In the genomic region with DNA sequence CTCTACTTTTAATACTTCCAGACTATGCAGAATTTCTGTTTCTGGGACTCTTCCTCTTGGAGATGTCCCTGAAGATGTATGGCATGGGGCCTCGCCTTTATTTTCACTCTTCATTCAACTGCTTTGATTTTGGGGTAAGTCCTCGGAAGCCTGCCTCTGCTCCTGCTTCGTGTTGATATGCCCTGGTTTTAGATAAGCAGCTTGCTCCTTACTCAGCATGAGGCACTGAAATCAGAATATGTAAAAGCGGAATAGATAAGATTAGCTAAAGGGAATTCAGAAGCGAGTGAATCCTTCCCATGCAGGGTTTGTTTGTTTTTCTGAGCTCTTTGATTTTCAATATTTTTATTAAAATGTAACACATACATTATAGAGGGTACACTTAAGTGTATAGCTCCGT, we compare ENCODE assay signal across 1 cellular context.
A peak's percentile ranks its signal among the peaks of the same experiment; 100 is the strongest.
TF ChIP-seq lines count a peak whose summit lies in the region.

No MANE protein-coding gene starts in this region.

TF ChIP-seq in K562, 482 proteins besides CTCF, POLR2A, EP300 and RAD21 (continued from another document and continues in another):
- TF ChIP-seq IRF2 (CRISPR knock-in tag; IDR thresholded peaks at IDR 0.05): no peak
- TF ChIP-seq, protein P1, sequence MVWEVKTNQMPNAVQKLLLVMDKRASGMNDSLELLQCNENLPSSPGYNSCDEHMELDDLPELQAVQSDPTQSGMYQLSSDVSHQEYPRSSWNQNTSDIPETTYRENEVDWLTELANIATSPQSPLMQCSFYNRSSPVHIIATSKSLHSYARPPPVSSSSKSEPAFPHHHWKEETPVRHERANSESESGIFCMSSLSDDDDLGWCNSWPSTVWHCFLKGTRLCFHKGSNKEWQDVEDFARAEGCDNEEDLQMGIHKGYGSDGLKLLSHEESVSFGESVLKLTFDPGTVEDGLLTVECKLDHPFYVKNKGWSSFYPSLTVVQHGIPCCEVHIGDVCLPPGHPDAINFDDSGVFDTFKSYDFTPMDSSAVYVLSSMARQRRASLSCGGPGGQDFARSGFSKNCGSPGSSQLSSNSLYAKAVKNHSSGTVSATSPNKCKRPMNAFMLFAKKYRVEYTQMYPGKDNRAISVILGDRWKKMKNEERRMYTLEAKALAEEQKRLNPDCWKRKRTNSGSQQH (CRISPR knock-in tag; IDR thresholded peaks at IDR 0.05): no peak
- no peak for TF ChIP-seq DNMT1 (IDR thresholded peaks at IDR 0.05)
- TF ChIP-seq STAT5B (CRISPR knock-in tag; IDR thresholded peaks at IDR 0.05): no peak
- TF ChIP-seq, protein P2, sequence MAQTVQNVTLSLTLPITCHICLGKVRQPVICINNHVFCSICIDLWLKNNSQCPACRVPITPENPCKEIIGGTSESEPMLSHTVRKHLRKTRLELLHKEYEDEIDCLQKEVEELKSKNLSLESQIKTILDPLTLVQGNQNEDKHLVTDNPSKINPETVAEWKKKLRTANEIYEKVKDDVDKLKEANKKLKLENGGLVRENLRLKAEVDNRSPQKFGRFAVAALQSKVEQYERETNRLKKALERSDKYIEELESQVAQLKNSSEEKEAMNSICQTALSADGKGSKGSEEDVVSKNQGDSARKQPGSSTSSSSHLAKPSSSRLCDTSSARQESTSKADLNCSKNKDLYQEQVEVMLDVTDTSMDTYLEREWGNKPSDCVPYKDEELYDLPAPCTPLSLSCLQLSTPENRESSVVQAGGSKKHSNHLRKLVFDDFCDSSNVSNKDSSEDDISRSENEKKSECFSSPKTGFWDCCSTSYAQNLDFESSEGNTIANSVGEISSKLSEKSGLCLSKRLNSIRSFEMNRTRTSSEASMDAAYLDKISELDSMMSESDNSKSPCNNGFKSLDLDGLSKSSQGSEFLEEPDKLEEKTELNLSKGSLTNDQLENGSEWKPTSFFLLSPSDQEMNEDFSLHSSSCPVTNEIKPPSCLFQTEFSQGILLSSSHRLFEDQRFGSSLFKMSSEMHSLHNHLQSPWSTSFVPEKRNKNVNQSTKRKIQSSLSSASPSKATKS (CRISPR knock-in tag; IDR thresholded peaks at IDR 0.05): no peak
- TF ChIP-seq ZNF282 (CRISPR knock-in tag; IDR thresholded peaks at IDR 0.05): no peak
- no peak for TF ChIP-seq HIVEP1 (CRISPR knock-in tag; IDR thresholded peaks at IDR 0.05)
- TF ChIP-seq PCBP1 (IDR thresholded peaks at IDR 0.05; ENCODE audit: low read depth, low read length, poor library complexity, severe bottlenecking): no peak
- TF ChIP-seq PRPF4 (IDR thresholded peaks at IDR 0.05; ENCODE audit: insufficient read depth, low read depth, low read length, poor library complexity, severe bottlenecking): no peak
- no peak for TF ChIP-seq SIX5 (IDR thresholded peaks at IDR 0.05; ENCODE audit: borderline replicate concordance in 1 of 2, insufficient read depth in 1 of 2, low read depth in 1 of 2, low read length in 2 of 2)
- no peak for TF ChIP-seq ETS2 (tag; IDR thresholded peaks at IDR 0.05; ENCODE audit: borderline replicate concordance, poor library complexity, severe bottlenecking)
- TF ChIP-seq, protein P3, sequence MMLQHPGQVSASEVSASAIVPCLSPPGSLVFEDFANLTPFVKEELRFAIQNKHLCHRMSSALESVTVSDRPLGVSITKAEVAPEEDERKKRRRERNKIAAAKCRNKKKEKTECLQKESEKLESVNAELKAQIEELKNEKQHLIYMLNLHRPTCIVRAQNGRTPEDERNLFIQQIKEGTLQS (IDR thresholded peaks at IDR 0.05): peak; percentile 21; the same call in 1 of the 2 replicates
- TF ChIP-seq, protein P3 (CRISPR knock-in tag; conservative IDR thresholded peaks at IDR 0.05): no peak
- no peak for TF ChIP-seq NFE2L1 (tag; IDR thresholded peaks at IDR 0.05; ENCODE audit: borderline replicate concordance, low read depth)
- no peak for TF ChIP-seq PTTG1 (tag; IDR thresholded peaks at IDR 0.05; ENCODE audit: low read depth)
- TF ChIP-seq, protein P4, sequence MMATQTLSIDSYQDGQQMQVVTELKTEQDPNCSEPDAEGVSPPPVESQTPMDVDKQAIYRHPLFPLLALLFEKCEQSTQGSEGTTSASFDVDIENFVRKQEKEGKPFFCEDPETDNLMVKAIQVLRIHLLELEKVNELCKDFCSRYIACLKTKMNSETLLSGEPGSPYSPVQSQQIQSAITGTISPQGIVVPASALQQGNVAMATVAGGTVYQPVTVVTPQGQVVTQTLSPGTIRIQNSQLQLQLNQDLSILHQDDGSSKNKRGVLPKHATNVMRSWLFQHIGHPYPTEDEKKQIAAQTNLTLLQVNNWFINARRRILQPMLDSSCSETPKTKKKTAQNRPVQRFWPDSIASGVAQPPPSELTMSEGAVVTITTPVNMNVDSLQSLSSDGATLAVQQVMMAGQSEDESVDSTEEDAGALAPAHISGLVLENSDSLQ (IDR thresholded peaks at IDR 0.05): no peak
- peak; percentile 71 for TF ChIP-seq PML (IDR thresholded peaks at IDR 0.05; ENCODE audit: low read length)
- TF ChIP-seq, protein P5, sequence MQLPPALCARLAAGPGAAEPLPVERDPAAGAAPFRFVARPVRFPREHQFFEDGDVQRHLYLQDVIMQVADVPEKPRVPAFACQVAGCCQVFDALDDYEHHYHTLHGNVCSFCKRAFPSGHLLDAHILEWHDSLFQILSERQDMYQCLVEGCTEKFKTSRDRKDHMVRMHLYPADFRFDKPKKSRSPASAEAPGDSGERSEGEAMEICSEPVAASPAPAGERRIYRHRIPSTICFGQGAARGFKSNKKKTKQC (CRISPR knock-in tag; IDR thresholded peaks at IDR 0.05): no peak
- TF ChIP-seq, protein P6, sequence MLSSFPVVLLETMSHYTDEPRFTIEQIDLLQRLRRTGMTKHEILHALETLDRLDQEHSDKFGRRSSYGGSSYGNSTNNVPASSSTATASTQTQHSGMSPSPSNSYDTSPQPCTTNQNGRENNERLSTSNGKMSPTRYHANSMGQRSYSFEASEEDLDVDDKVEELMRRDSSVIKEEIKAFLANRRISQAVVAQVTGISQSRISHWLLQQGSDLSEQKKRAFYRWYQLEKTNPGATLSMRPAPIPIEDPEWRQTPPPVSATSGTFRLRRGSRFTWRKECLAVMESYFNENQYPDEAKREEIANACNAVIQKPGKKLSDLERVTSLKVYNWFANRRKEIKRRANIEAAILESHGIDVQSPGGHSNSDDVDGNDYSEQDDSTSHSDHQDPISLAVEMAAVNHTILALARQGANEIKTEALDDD (IDR thresholded peaks at IDR 0.05): no peak
- TF ChIP-seq, protein P7, sequence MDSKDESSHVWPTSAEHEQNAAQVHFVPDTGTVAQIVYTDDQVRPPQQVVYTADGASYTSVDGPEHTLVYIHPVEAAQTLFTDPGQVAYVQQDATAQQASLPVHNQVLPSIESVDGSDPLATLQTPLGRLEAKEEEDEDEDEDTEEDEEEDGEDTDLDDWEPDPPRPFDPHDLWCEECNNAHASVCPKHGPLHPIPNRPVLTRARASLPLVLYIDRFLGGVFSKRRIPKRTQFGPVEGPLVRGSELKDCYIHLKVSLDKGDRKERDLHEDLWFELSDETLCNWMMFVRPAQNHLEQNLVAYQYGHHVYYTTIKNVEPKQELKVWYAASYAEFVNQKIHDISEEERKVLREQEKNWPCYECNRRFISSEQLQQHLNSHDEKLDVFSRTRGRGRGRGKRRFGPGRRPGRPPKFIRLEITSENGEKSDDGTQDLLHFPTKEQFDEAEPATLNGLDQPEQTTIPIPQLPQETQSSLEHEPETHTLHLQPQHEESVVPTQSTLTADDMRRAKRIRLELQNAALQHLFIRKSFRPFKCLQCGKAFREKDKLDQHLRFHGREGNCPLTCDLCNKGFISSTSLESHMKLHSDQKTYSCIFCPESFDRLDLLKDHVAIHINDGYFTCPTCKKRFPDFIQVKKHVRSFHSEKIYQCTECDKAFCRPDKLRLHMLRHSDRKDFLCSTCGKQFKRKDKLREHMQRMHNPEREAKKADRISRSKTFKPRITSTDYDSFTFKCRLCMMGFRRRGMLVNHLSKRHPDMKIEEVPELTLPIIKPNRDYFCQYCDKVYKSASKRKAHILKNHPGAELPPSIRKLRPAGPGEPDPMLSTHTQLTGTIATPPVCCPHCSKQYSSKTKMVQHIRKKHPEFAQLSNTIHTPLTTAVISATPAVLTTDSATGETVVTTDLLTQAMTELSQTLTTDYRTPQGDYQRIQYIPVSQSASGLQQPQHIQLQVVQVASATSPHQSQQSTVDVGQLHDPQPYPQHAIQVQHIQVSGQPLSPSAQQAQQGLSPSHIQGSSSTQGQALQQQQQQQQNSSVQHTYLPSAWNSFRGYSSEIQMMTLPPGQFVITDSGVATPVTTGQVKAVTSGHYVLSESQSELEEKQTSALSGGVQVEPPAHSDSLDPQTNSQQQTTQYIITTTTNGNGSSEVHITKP (IDR thresholded peaks at IDR 0.05; ENCODE audit: partially characterized antibody): no peak
- TF ChIP-seq HDGF (IDR thresholded peaks at IDR 0.05): no peak
- TF ChIP-seq BDP1 (IDR thresholded peaks at IDR 0.05; ENCODE audit: insufficient read depth, insufficient read length): no peak
- TF ChIP-seq CHD4 (IDR thresholded peaks at IDR 0.05; ENCODE audit: insufficient read depth, insufficient replicate concordance, low read depth, low read length, poor library complexity, severe bottlenecking): no peak
- no peak for TF ChIP-seq CAMTA2 (CRISPR knock-in tag; conservative IDR thresholded peaks at IDR 0.05)
- TF ChIP-seq, protein P8, sequence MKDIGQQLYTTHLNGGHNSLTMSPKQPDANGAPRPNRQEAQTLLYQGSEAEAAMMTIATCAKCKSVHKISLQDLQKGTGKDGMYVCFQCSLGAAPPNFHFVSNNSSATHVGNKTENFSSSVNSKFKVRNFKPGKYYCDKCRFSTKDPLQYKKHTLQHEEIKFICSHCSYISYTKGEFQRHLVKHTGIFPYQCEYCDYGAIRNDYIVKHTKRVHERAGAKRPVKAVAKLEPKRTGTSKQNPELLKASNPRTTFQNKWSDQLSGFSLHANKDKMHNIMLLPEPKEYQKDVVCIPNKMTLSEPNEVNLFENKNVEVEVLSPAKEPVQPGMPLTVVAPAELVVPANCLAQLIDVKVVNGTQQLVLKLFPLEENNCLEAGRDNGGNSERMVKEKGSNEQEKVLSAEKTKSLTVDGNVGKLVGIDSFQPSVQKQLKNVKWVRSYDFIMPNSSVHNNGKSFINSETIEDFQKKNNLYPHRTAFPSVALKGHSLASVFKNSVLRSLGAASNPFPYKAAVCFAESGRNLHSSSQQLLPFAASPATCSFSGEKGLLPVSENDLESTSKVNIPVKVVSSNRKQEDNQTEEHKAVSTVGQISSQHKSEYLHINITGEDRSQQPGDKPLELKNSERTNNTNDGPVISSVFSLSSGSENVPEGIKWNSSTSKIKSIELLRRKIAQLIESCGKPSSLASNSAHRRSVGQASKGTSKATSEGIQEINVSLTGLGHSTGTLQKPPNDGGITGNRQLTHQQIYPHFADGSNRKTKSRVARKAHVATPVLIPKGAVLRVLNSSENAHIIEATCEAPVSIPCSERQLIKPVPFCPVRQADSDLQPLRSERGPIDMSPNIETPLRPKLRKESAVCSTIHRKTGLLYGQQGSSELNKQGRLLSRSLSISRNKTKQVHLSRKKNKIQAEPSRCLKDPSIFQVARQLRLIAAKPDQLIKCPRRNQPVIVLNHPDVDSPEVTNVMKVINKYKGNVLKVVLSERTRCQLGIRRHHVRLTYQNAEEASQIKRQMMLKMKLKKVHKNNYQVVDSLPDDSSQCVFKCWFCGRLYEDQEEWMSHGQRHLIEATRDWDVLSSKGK (CRISPR knock-in tag; IDR thresholded peaks at IDR 0.05): no peak
- TF ChIP-seq, protein P9, sequence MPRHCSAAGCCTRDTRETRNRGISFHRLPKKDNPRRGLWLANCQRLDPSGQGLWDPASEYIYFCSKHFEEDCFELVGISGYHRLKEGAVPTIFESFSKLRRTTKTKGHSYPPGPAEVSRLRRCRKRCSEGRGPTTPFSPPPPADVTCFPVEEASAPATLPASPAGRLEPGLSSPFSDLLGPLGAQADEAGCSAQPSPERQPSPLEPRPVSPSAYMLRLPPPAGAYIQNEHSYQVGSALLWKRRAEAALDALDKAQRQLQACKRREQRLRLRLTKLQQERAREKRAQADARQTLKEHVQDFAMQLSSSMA (CRISPR knock-in tag; IDR thresholded peaks at IDR 0.05): no peak
- no peak for TF ChIP-seq ATF7 (IDR thresholded peaks at IDR 0.05)
- TF ChIP-seq, protein P10, sequence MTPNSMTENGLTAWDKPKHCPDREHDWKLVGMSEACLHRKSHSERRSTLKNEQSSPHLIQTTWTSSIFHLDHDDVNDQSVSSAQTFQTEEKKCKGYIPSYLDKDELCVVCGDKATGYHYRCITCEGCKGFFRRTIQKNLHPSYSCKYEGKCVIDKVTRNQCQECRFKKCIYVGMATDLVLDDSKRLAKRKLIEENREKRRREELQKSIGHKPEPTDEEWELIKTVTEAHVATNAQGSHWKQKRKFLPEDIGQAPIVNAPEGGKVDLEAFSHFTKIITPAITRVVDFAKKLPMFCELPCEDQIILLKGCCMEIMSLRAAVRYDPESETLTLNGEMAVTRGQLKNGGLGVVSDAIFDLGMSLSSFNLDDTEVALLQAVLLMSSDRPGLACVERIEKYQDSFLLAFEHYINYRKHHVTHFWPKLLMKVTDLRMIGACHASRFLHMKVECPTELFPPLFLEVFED (CRISPR knock-in tag; conservative IDR thresholded peaks at IDR 0.05): no peak
- TF ChIP-seq, protein P11, sequence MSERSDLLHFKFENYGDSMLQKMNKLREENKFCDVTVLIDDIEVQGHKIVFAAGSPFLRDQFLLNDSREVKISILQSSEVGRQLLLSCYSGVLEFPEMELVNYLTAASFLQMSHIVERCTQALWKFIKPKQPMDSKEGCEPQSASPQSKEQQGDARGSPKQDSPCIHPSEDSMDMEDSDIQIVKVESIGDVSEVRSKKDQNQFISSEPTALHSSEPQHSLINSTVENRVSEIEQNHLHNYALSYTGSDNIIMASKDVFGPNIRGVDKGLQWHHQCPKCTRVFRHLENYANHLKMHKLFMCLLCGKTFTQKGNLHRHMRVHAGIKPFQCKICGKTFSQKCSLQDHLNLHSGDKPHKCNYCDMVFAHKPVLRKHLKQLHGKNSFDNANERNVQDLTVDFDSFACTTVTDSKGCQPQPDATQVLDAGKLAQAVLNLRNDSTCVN (CRISPR knock-in tag; IDR thresholded peaks at IDR 0.05): no peak
- no peak for TF ChIP-seq SIN3B (IDR thresholded peaks at IDR 0.05; ENCODE audit: low read depth)
- TF ChIP-seq, protein P12, sequence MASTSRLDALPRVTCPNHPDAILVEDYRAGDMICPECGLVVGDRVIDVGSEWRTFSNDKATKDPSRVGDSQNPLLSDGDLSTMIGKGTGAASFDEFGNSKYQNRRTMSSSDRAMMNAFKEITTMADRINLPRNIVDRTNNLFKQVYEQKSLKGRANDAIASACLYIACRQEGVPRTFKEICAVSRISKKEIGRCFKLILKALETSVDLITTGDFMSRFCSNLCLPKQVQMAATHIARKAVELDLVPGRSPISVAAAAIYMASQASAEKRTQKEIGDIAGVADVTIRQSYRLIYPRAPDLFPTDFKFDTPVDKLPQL (IDR thresholded peaks at IDR 0.05; ENCODE audit: extremely low read depth, insufficient read length): no peak
- TF ChIP-seq, protein P13, sequence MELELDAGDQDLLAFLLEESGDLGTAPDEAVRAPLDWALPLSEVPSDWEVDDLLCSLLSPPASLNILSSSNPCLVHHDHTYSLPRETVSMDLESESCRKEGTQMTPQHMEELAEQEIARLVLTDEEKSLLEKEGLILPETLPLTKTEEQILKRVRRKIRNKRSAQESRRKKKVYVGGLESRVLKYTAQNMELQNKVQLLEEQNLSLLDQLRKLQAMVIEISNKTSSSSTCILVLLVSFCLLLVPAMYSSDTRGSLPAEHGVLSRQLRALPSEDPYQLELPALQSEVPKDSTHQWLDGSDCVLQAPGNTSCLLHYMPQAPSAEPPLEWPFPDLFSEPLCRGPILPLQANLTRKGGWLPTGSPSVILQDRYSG (tag; conservative IDR thresholded peaks at IDR 0.05; ENCODE audit: low read depth): no peak
- no peak for TF ChIP-seq ELF1 (tag; IDR thresholded peaks at IDR 0.05)
- no peak for TF ChIP-seq ZNF23 (CRISPR knock-in tag; IDR thresholded peaks at IDR 0.05)
- TF ChIP-seq DACH1 (IDR thresholded peaks at IDR 0.05; ENCODE audit: partially characterized antibody): no peak
- no peak for TF ChIP-seq ZNF41 (CRISPR knock-in tag; conservative IDR thresholded peaks at IDR 0.05)
- no peak for TF ChIP-seq PTRF (tag; IDR thresholded peaks at IDR 0.05)
- no peak for TF ChIP-seq SMAD3 (CRISPR knock-in tag; conservative IDR thresholded peaks at IDR 0.05)
